16 cellular contexts compared by ENCODE assay signal in genomic region chr6:37478827-37479226, GRCh38. TPM values are rescaled to one million over a fixed set of nuclear protein-coding genes. Genes with fewer than 3 reads are reported as not detected.
DNase-seq lines count a peak whose midpoint lies in the region; ATAC-seq and TF ChIP-seq lines count a peak whose summit lies in the region.
"Had no signal": no experiment of that assay in that cellular context is flagged by ENCODE, and none has a peak within 500 bp of the region (broad histone marks: within the 10 kb centered on the region; RNA-seq: fewer than 3 reads in every experiment).

No MANE protein-coding gene starts in this region.

- ATAC-seq in activated naive CD4-positive, alpha-beta T cell treated with anti-CD3 and anti-CD28 coated beads, Interleukin-2, amount 50 U/mL, for 72 hours = no peak
- ATAC-seq in T-helper 17 cell (no peak), aorta (ENCODE audit: low FRiP score) (no peak)
- ATAC-seq: A549 had no signal

- no peak overlapping the region for H3K9ac ChIP-seq in neural progenitor cell

- intact Hi-C loops in aorta (cut with DNase I) = no loop called here

- H3K27ac ChIP-seq in neural progenitor cell (no peak overlapping the region), aorta (ENCODE audit: low read depth in 1 of 2, low read length in 2 of 2) (no peak overlapping the region)
- H3K27ac ChIP-seq: A549, C4-2B had no signal

- no peaks in the 10 kb centered on the region for H3K79me2 ChIP-seq in neural progenitor cell (ENCODE audit: low read depth)

- no peaks in the 10 kb centered on the region for H3K27me3 Mint-ChIP-seq in T-helper 17 cell
- H3K27me3 Mint-ChIP-seq in neural progenitor cell (ENCODE audit: insufficient read depth, low read depth) = no peaks in the 10 kb centered on the region
- H3K27me3 Mint-ChIP-seq: CD4-positive, alpha-beta memory T cell had no signal

- H3K4me3 Mint-ChIP-seq in T-helper 17 cell = no peak overlapping the region
- no peak overlapping the region for H3K4me3 Mint-ChIP-seq in neural progenitor cell
- H3K4me3 Mint-ChIP-seq: CD4-positive, alpha-beta memory T cell; H9 had no signal

- peaks cover 28% of the 10 kb centered on the region for H3F3A ChIP-seq in neural progenitor cell (ENCODE audit: low read depth)

- H3K4me1 Mint-ChIP-seq in T-helper 17 cell (peaks cover 15% of the 10 kb centered on the region), neural progenitor cell (peaks cover 31% of the 10 kb centered on the region)

- DNase-seq in activated naive CD4-positive, alpha-beta T cell treated with anti-CD3 and anti-CD28 coated beads, Interleukin-2, amount 50 U/mL, for 72 hours (ENCODE audit: low spot score in 2 of 2) = no peak
- no peak for DNase-seq in activated naive CD4-positive, alpha-beta T cell treated with Interleukin-2 at 50 U/mL for 16 hours
- DNase-seq in D341Med (ENCODE audit: low spot score) (peak; percentile 5), T-helper 17 cell (no peak), neural progenitor cell (ENCODE audit: low spot score) (no peak), aorta (no peak), T-helper 1 cell (no peak)
- DNase-seq: BE2C; CD4-positive, alpha-beta memory T cell; COR-L47; DND-41; GDM1; GOT3; H9 had no signal

- no peaks in the 10 kb centered on the region for H3K9me3 Mint-ChIP-seq in activated naive CD4-positive, alpha-beta T cell treated with anti-CD3 and anti-CD28 coated beads, Interleukin-2, amount 50 U/mL, for 72 hours
- H3K9me3 Mint-ChIP-seq in neural progenitor cell = no peaks in the 10 kb centered on the region
- H3K9me3 Mint-ChIP-seq: CD4-positive, alpha-beta memory T cell; H9 had no signal

- H3K27me3 ChIP-seq in neural progenitor cell (no peaks in the 10 kb centered on the region), aorta (ENCODE audit: control insufficient read depth in 1 of 2, insufficient read depth in 2 of 2, low read length in 1 of 2) (no peaks in the 10 kb centered on the region)
- H3K27me3 ChIP-seq: BE2C had no signal

- no peak for TF ChIP-seq CTCF in neural progenitor cell (IDR thresholded peaks at IDR 0.05)

- peak overlapping the region; percentile 35 to 82 for H3K27ac Mint-ChIP-seq in activated naive CD4-positive, alpha-beta T cell treated with anti-CD3 and anti-CD28 coated beads, Interleukin-2, amount 50 U/mL, for 72 hours
- H3K27ac Mint-ChIP-seq in T-helper 17 cell = peak overlapping the region; percentile 61
- H3K27ac Mint-ChIP-seq in neural progenitor cell = peak overlapping the region; percentile 42
- H3K27ac Mint-ChIP-seq: H9 had no signal

- H3K36me3 ChIP-seq in neural progenitor cell (no peaks in the 10 kb centered on the region), aorta (ENCODE audit: control insufficient read depth in 1 of 2, insufficient read depth in 2 of 2, low read length in 1 of 2) (peaks cover 0 to 7% of the 10 kb centered on the region in 2 donors)

- peaks cover 36% of the 10 kb centered on the region for H4K20me1 ChIP-seq in neural progenitor cell (ENCODE audit: low read depth)

- 87 to 96% methylated on average over 7 of the region's 7 CpGs for WGBS in aorta, 2 donors

- H3K9me3 ChIP-seq in T-helper 17 cell (ENCODE audit: control insufficient read depth, low read length, poor library complexity, severe bottlenecking) = no peaks in the 10 kb centered on the region
- H3K9me3 ChIP-seq in neural progenitor cell (ENCODE audit: low read depth) = no peaks in the 10 kb centered on the region
- H3K9me3 ChIP-seq in aorta (ENCODE audit: control insufficient read depth, low read length) = no peaks in the 10 kb centered on the region
- H3K9me3 ChIP-seq: A549, BE2C had no signal

- H2AFZ ChIP-seq in neural progenitor cell (replicated peaks) = no peak overlapping the region

- H3K4me2 ChIP-seq in neural progenitor cell = no peak overlapping the region
- H3K4me2 ChIP-seq: A549 had no signal

- H3K4me3 ChIP-seq in neural progenitor cell (no peak overlapping the region), aorta (ENCODE audit: low read length in 2 of 2) (no peak overlapping the region)
- H3K4me3 ChIP-seq: A549 had no signal

- H3K36me3 Mint-ChIP-seq in activated naive CD4-positive, alpha-beta T cell treated with anti-CD3 and anti-CD28 coated beads, Interleukin-2, amount 50 U/mL, for 72 hours = peaks cover 0 to 5% of the 10 kb centered on the region in 2 donors
- H3K36me3 Mint-ChIP-seq in T-helper 17 cell (ENCODE audit: low read depth) = peaks cover 15% of the 10 kb centered on the region
- peaks cover 35% of the 10 kb centered on the region for H3K36me3 Mint-ChIP-seq in neural progenitor cell

- H3K4me1 ChIP-seq in neural progenitor cell (peaks cover 24% of the 10 kb centered on the region), aorta (ENCODE audit: control insufficient read depth in 1 of 2, insufficient read depth in 2 of 2, low read length in 2 of 2) (no peaks in the 10 kb centered on the region)
- H3K4me1 ChIP-seq: A549 had no signal

RNA-seq across cellular contexts. Expression of gene CCDC167, which starts 20.9 kb away (rescaled TPM):
- 10 to 100 TPM; 53.3 to 68.6 TPM for total RNA-seq in activated naive CD4-positive, alpha-beta T cell treated with anti-CD3 and anti-CD28 coated beads, Interleukin-2, amount 50 U/mL, for 72 hours
- total RNA-seq in T-helper 17 cell = 10 to 100 TPM; 29.6 to 43.7 TPM
- total RNA-seq in neural progenitor cell (ENCODE audit: low replicate concordance) = 30.4 and 56.5 TPM in 2 replicates
- 10 to 100 TPM; 11.5 to 13.9 TPM for total RNA-seq in aorta
- polyA plus RNA-seq in aorta = 10 to 100 TPM; 15.8 to 34.1 TPM

RNA-seq across cellular contexts. Expression of gene CMTR1, which starts 45.8 kb away (rescaled TPM):
- total RNA-seq in activated naive CD4-positive, alpha-beta T cell treated with anti-CD3 and anti-CD28 coated beads, Interleukin-2, amount 50 U/mL, for 72 hours = 10 to 100 TPM; 42.9 to 75.9 TPM
- total RNA-seq in T-helper 17 cell (10 to 100 TPM; 79.7 to 81.3 TPM), neural progenitor cell (ENCODE audit: low replicate concordance) (35.4 and 44.9 TPM in 2 replicates), aorta (10 to 100 TPM; 31.5 to 43.1 TPM)
- 10 to 100 TPM in 1 of 2 donors, 1 to 10 TPM in 1; 7.8 to 33.8 TPM for polyA plus RNA-seq in aorta
